8 cellular contexts compared by ENCODE assay signal in genomic region chr11:2420502-2421225, GRCh38. TPM values are rescaled to one million over a fixed set of nuclear protein-coding genes. Genes with fewer than 3 reads are reported as not detected.
DNase-seq lines count a peak whose midpoint lies in the region; ATAC-seq lines count a peak whose summit lies in the region.

No MANE protein-coding gene starts in this region.

- no peak overlapping the region for H3K4me2 ChIP-seq in mesenchymal stem cell (ENCODE audit: low read length, poor library complexity, severe bottlenecking)

- no peaks in the 10 kb centered on the region for H3K9me3 ChIP-seq in mesenchymal stem cell (ENCODE audit: control insufficient read depth, low read length)

- H3K27me3 Mint-ChIP-seq in activated CD4-positive, alpha-beta memory T cell treated with anti-CD3 and anti-CD28 coated beads, Interleukin-2, amount 10 ng/mL, durations not matched to agents 7 days and 5 days: no peaks in the 10 kb centered on the region

- H3K27ac Mint-ChIP-seq in activated CD4-positive, alpha-beta memory T cell treated with anti-CD3 and anti-CD28 coated beads, Interleukin-2, amount 10 ng/mL, durations not matched to agents 7 days and 5 days: no peak overlapping the region

- H4K8ac ChIP-seq in mesenchymal stem cell (ENCODE audit: low read length): peak overlapping the region; percentile 64

- peak overlapping the region; percentile 15 to 41 for H3K4me3 ChIP-seq in mesenchymal stem cell (ENCODE audit: insufficient read depth in 1 of 2, low read depth in 1 of 2, low read length in 2 of 2)

- no peak overlapping the region for H3K4ac ChIP-seq in mesenchymal stem cell (ENCODE audit: low read depth in 1 of 2, low read length in 2 of 2)

- H2BK5ac ChIP-seq in mesenchymal stem cell (ENCODE audit: low read depth, low read length, poor library complexity, severe bottlenecking): no peak overlapping the region

- no peak overlapping the region for H3K4me3 Mint-ChIP-seq in activated CD4-positive, alpha-beta memory T cell treated with anti-CD3 and anti-CD28 coated beads, Interleukin-2, amount 10 ng/mL, durations not matched to agents 7 days and 5 days

- H3K9ac ChIP-seq in mesenchymal stem cell (ENCODE audit: low read length): peak overlapping the region; percentile 59

- POLR2A ChIA-PET in activated CD4-positive, alpha-beta memory T cell treated with anti-CD3 and anti-CD28 coated beads, Interleukin-2, amount 10 ng/mL, durations not matched to agents 7 days and 5 days (lab: Charles Lee): interaction anchor here (1.3 to 4.0 kb wide), 4 partner anchors 16 to 115 kb away, joined by 3 to 21 read pairs (median 4); no protein-coding TSS in a partner anchor

- no peaks in the 10 kb centered on the region for H3K36me3 ChIP-seq in mesenchymal stem cell (ENCODE audit: control insufficient read depth in 1 of 2, insufficient read depth in 2 of 2, low read depth in 1 of 2, low read length in 2 of 2)

- no peak overlapping the region for H2BK15ac ChIP-seq in mesenchymal stem cell (ENCODE audit: low read depth, poor library complexity, severe bottlenecking)

- H2BK120ac ChIP-seq in mesenchymal stem cell (ENCODE audit: low read depth, low read length): no peak overlapping the region

- peak overlapping the region; percentile 15 for H2AFZ ChIP-seq in mesenchymal stem cell (ENCODE audit: low read depth, low read length)

- peaks cover 1% of the 10 kb centered on the region for H3K4me1 Mint-ChIP-seq in activated CD4-positive, alpha-beta memory T cell treated with anti-CD3 and anti-CD28 coated beads, Interleukin-2, amount 10 ng/mL, durations not matched to agents 7 days and 5 days

- no peak overlapping the region for H3K27ac ChIP-seq in mesenchymal stem cell (ENCODE audit: low read length, poor library complexity, severe bottlenecking)

- no peak overlapping the region for H3K14ac ChIP-seq in mesenchymal stem cell (ENCODE audit: low read length in 2 of 2)

- no peaks in the 10 kb centered on the region for H3K36me3 Mint-ChIP-seq in activated CD4-positive, alpha-beta memory T cell treated with anti-CD3 and anti-CD28 coated beads, Interleukin-2, amount 10 ng/mL, durations not matched to agents 7 days and 5 days (ENCODE audit: low read depth)

- peaks cover 8 to 38% of the 10 kb centered on the region in 2 experiments for H3K27me3 ChIP-seq in mesenchymal stem cell (ENCODE audit: control insufficient read depth in 1 of 2, insufficient read depth in 1 of 2, low read length in 2 of 2)

- H3K23ac ChIP-seq in mesenchymal stem cell (ENCODE audit: low read length in 2 of 2): no peak overlapping the region

- no peaks in the 10 kb centered on the region for H3K9me3 Mint-ChIP-seq in activated CD4-positive, alpha-beta memory T cell treated with anti-CD3 and anti-CD28 coated beads, Interleukin-2, amount 10 ng/mL, durations not matched to agents 7 days and 5 days

- WGBS in mesenchymal stem cell: 39% methylated on average over 41 of the region's 44 CpGs

- H2AK5ac ChIP-seq in mesenchymal stem cell (ENCODE audit: low read length, severe bottlenecking): no peak overlapping the region

- peaks cover 9% of the 10 kb centered on the region for H3K4me1 ChIP-seq in mesenchymal stem cell (ENCODE audit: control insufficient read depth, insufficient read depth, low read depth, low read length)

- H3K18ac ChIP-seq in mesenchymal stem cell (ENCODE audit: low read depth in 1 of 2, low read length in 2 of 2): peak overlapping the region in 1 of 2 experiments; percentile 8

- no peak overlapping the region for H2BK12ac ChIP-seq in mesenchymal stem cell (ENCODE audit: low read length in 2 of 2)

- no peaks in the 10 kb centered on the region for H3K79me1 ChIP-seq in mesenchymal stem cell (replicated peaks; ENCODE audit: low read length, poor library complexity, severe bottlenecking)

- peak overlapping the region; percentile 34 for H4K91ac ChIP-seq in mesenchymal stem cell (ENCODE audit: low read length)

- CTCF ChIA-PET in activated CD4-positive, alpha-beta memory T cell treated with anti-CD3 and anti-CD28 coated beads, Interleukin-2, amount 10 ng/mL, durations not matched to agents 7 days and 5 days (lab: Charles Lee): interaction anchor here (0.5 to 5.3 kb wide), 25 partner anchors 13 to 622 kb away, joined by 3 to 201 read pairs (median 4); partner anchors contain the start of genes C11orf21, KCNQ1, TSPAN32 and TSSC4

- peak; percentile 59 for ATAC-seq in HG03175 (IDR thresholded peaks at IDR 0.05; ENCODE audit: unreplicated experiment)

- DNase-seq in EL: peak; percentile 67
- peak; percentile 74 for DNase-seq in NCI-H82 (lab: John Stamatoyannopoulos, UW)
- peak; percentile 70 for DNase-seq in activated CD4-positive, alpha-beta memory T cell treated with anti-CD3 and anti-CD28 coated beads, Interleukin-2, amount 10 ng/mL, durations not matched to agents 7 days and 5 days
- DNase-seq in effector CD8-positive, alpha-beta T cell (lab: John Stamatoyannopoulos, UW): peak; percentile 40
- peak; percentile 65 for DNase-seq in mesenchymal stem cell
- peak; percentile 41 for DNase-seq in stimulated activated CD8-positive, alpha-beta memory T cell treated with anti-CD3 and anti-CD28 coated beads, Interleukin-12 subunit alpha, Interleukin-12 subunit beta, amount 100 ng/mL, for 24 hours (ENCODE audit: extremely low read depth)
- no peak for DNase-seq in mesenteric fat pad (ENCODE audit: low spot score)

RNA-seq across cellular contexts. Expression of gene TSSC4, which starts 20.1 kb away (rescaled TPM):
- 10 to 100 TPM; 46.4 to 46.5 TPM for total RNA-seq in activated CD4-positive, alpha-beta memory T cell treated with anti-CD3 and anti-CD28 coated beads, Interleukin-2, amount 10 ng/mL, durations not matched to agents 7 days and 5 days
- 69.3 TPM for polyA plus RNA-seq in mesenchymal stem cell (2013, experiment 1 of 2)
- polyA plus RNA-seq in mesenchymal stem cell (2013, experiment 2 of 2): 73.7 TPM
- total RNA-seq in mesenteric fat pad: 55.2 TPM

RNA-seq across cellular contexts. Expression of gene TRPM5, which starts 23.6 kb away (rescaled TPM):
- total RNA-seq in activated CD4-positive, alpha-beta memory T cell treated with anti-CD3 and anti-CD28 coated beads, Interleukin-2, amount 10 ng/mL, durations not matched to agents 7 days and 5 days: not detected
- not detected for polyA plus RNA-seq in mesenchymal stem cell (2013, experiment 1 of 2)
- polyA plus RNA-seq in mesenchymal stem cell (2013, experiment 2 of 2): not detected
- total RNA-seq in mesenteric fat pad: not detected

RNA-seq across cellular contexts. Expression of gene KCNQ1, which starts 24.1 kb away (rescaled TPM):
- total RNA-seq in activated CD4-positive, alpha-beta memory T cell treated with anti-CD3 and anti-CD28 coated beads, Interleukin-2, amount 10 ng/mL, durations not matched to agents 7 days and 5 days: 10 to 100 TPM; 14.8 to 15.0 TPM
- 0.03 TPM for polyA plus RNA-seq in mesenchymal stem cell (2013, experiment 1 of 2)
- 0.03 TPM for polyA plus RNA-seq in mesenchymal stem cell (2013, experiment 2 of 2)
- 10.7 TPM for total RNA-seq in mesenteric fat pad

RNA-seq across cellular contexts. Expression of gene CD81, which starts 43.6 kb away (rescaled TPM):
- total RNA-seq in activated CD4-positive, alpha-beta memory T cell treated with anti-CD3 and anti-CD28 coated beads, Interleukin-2, amount 10 ng/mL, durations not matched to agents 7 days and 5 days: 100 to 1,000 TPM; 192 TPM
- 422 TPM for polyA plus RNA-seq in mesenchymal stem cell (2013, experiment 1 of 2)
- 433 TPM for polyA plus RNA-seq in mesenchymal stem cell (2013, experiment 2 of 2)
- 723 TPM for total RNA-seq in mesenteric fat pad
